ENCODE assay signal across 22 cellular contexts in the genomic region with DNA sequence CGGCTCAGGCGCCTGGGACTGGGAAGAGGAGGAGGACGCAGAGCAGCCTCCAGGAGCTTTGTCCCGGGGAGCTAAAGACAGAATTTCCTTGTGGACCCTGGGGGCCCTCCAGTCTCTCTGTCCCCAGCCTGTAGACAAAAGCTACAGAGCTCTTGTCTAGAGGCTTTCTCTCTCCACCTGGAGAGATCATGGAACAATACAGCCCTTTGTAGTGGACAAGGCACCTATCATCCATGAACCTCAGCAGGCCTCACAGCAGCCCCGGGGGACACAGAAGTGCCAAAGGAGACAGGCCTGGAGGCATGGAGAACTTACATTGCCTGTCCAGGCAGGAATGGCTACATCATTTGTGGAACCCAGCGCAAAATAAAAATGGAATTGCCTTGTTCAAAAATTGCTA. TPM values are rescaled to one million over a fixed set of nuclear protein-coding genes. Genes with fewer than 3 reads are reported as not detected.
DNase-seq lines count a peak whose midpoint lies in the region; ATAC-seq, FAIRE-seq and TF ChIP-seq lines count a peak whose summit lies in the region.
"Had no signal": no experiment of that assay in that cellular context is flagged by ENCODE, and none has a peak within 500 bp of the region (broad histone marks: within the 10 kb centered on the region; RNA-seq: fewer than 3 reads in every experiment).

No MANE protein-coding gene starts in this region.

- H3K27me3 ChIP-seq in HepG2 (ENCODE audit: control insufficient read depth in 1 of 2, insufficient read depth in 2 of 2, low read length in 2 of 2) (peaks cover 2 to 22% of the 10 kb centered on the region in 2 experiments; a peak in 4 of 5 replicates), right lobe of liver (no peaks in the 10 kb centered on the region), osteoblast (ENCODE audit: insufficient read depth, low read length) (peaks cover 6% of the 10 kb centered on the region)

- no peaks in the 10 kb centered on the region for H3K36me3 Mint-ChIP-seq in mesothelial cell of epicardium
- H3K36me3 Mint-ChIP-seq: CD4-positive, CD25-positive, alpha-beta regulatory T cell had no signal

- WGBS in HepG2 (ENCODE audit: low lambda C conversion rate), result 38% methylated on average over 3 of the region's 6 CpGs
- WGBS in right lobe of liver (ENCODE audit: insufficient coverage, low coverage, low lambda C conversion rate, missing lambda C conversion rate), result 100% methylated on average over 1 of the region's 6 CpGs

- peaks cover 72% of the 10 kb centered on the region for H3K4me1 ChIP-seq in HepG2 (ENCODE audit: insufficient read depth, low read length)
- peaks cover 0 to 19% (median 11%) of the 10 kb centered on the region in 4 donors for H3K4me1 ChIP-seq in right lobe of liver
- no peaks in the 10 kb centered on the region for H3K4me1 ChIP-seq in osteoblast (ENCODE audit: insufficient read depth, low read length)
- H3K4me1 ChIP-seq: A549, Caco-2 had no signal

- H3K4me2 ChIP-seq in HepG2 (ENCODE audit: low read depth, low read length), result peak overlapping the region; percentile 37
- no peak overlapping the region for H3K4me2 ChIP-seq in osteoblast (ENCODE audit: insufficient read depth, low read length)
- H3K4me2 ChIP-seq: A549 had no signal

- TF ChIP-seq CTCF in HepG2 (CRISPR knock-in tag; IDR thresholded peaks at IDR 0.05), result no peak
- TF ChIP-seq CTCF in right lobe of liver (IDR thresholded peaks at IDR 0.05), result no peak
- no peak for TF ChIP-seq CTCF in mesothelial cell of epicardium (IDR thresholded peaks at IDR 0.05; ENCODE audit: unreplicated experiment)
- TF ChIP-seq CTCF in osteoblast (IDR thresholded peaks at IDR 0.05; ENCODE audit: extremely low read depth, low read depth, low read length), result no peak

- CTCF ChIA-PET in HepG2 (lab: Yijun Ruan, JAX; ENCODE audit: low intra/inter-chr PET ratio, low total read pairs), result no interaction called here

- no peaks in the 10 kb centered on the region for H4K20me1 ChIP-seq in HepG2 (ENCODE audit: insufficient read depth, low read length)
- H4K20me1 ChIP-seq in osteoblast (ENCODE audit: insufficient read depth, low read length), result no peaks in the 10 kb centered on the region

- H3K9me3 ChIP-seq in HepG2 (ENCODE audit: low read length), result no peaks in the 10 kb centered on the region
- no peaks in the 10 kb centered on the region for H3K9me3 ChIP-seq in right lobe of liver
- no peaks in the 10 kb centered on the region for H3K9me3 ChIP-seq in osteoblast (ENCODE audit: low read depth, low read length)
- H3K9me3 ChIP-seq: A549, Caco-2 had no signal

- peaks cover 37% of the 10 kb centered on the region for H3K4me1 Mint-ChIP-seq in mesothelial cell of epicardium
- H3K4me1 Mint-ChIP-seq: B cell had no signal

- H3K4me3 Mint-ChIP-seq in mesothelial cell of epicardium, result no peak overlapping the region
- H3K4me3 Mint-ChIP-seq: B cell; CD4-positive, CD25-positive, alpha-beta regulatory T cell; HFFc6 had no signal

- H3K79me2 ChIP-seq in HepG2 (ENCODE audit: insufficient read depth, low read length), result no peaks in the 10 kb centered on the region
- no peaks in the 10 kb centered on the region for H3K79me2 ChIP-seq in osteoblast (ENCODE audit: insufficient read depth, low read length)

- TF ChIP-seq RAD21 in HepG2 (CRISPR knock-in tag; IDR thresholded peaks at IDR 0.05), result no peak

- no peaks in the 10 kb centered on the region for H3K27me3 Mint-ChIP-seq in mesothelial cell of epicardium (ENCODE audit: low read depth)

- BruUV-seq in HepG2 (replicated peaks; lab: Mats Ljungman, UMichigan), result no TSS peak

- H3K9me3 Mint-ChIP-seq in mesothelial cell of epicardium, result no peaks in the 10 kb centered on the region
- H3K9me3 Mint-ChIP-seq: CD4-positive, CD25-positive, alpha-beta regulatory T cell; HFFc6 had no signal

- H3K27ac ChIP-seq in HepG2 (ENCODE audit: extremely low read length, insufficient read depth, low read length) (no peak overlapping the region), right lobe of liver (no peak overlapping the region), osteoblast (ENCODE audit: low read depth, low read length) (no peak overlapping the region)
- H3K27ac ChIP-seq: 22Rv1, A549, GM23248 had no signal

- ATAC-seq in HepG2, result peak; percentile 48
- ATAC-seq in right lobe of liver, result no peak
- no peak for ATAC-seq in GM19455 (IDR thresholded peaks at IDR 0.05; ENCODE audit: unreplicated experiment)
- ATAC-seq: A549, HCT116 had no signal

- POLR2A ChIA-PET in HepG2 (lab: Yijun Ruan, JAX), result no interaction called here

- DNase-seq in HepG2 (ENCODE audit: low spot score), result peak; percentile 68
- DNase-seq in right lobe of liver, result no peak
- DNase-seq in mesothelial cell of epicardium (ENCODE audit: low spot score in 2 of 2, unreplicated experiment in 2 of 2), result no peak
- peak; percentile 75 for DNase-seq in osteoblast (ENCODE audit: insufficient read length, low spot score, missing footprints)
- DNase-seq in iPS-NIHi7 (ENCODE audit: extremely low spot score), result no peak
- DNase-seq in retina, result no peak
- DNase-seq: C1 segment of cervical spinal cord; Caco-2; CD4-positive, CD25-positive, alpha-beta regulatory T cell; GM23248; H7; HFFc6; KG1 had no signal

- intact Hi-C loops in HepG2 (cut with micrococcal nuclease; ENCODE audit: unreplicated experiment) (no loop called here), right lobe of liver (cut with DNase I) (no loop called here)

- no peak overlapping the region for H3K9ac ChIP-seq in HepG2 (ENCODE audit: insufficient read depth, low read depth, low read length)
- H3K9ac ChIP-seq: GM23248 had no signal

- TF ChIP-seq POLR2A in HepG2 (IDR thresholded peaks at IDR 0.05; ENCODE audit: insufficient read depth in 1 of 2, low read depth in 2 of 2, low read length in 2 of 2), result no peak
- no peak for TF ChIP-seq POLR2A in right lobe of liver (IDR thresholded peaks at IDR 0.05)

- H3K27ac Mint-ChIP-seq in mesothelial cell of epicardium, result peak overlapping the region; percentile 3
- H3K27ac Mint-ChIP-seq: B cell; CD4-positive, CD25-positive, alpha-beta regulatory T cell; HFFc6 had no signal

- TF ChIP-seq EP300 in HepG2 (IDR thresholded peaks at IDR 0.05; ENCODE audit: low read depth in 2 of 2, low read length in 2 of 2) (no peak), HepG2 (CRISPR knock-in tag; IDR thresholded peaks at IDR 0.05; ENCODE audit: borderline replicate concordance) (no peak)

- H3K36me3 ChIP-seq in HepG2 (replicated peaks in 1 of 2; ENCODE audit: control insufficient read depth in 1 of 2, insufficient read depth in 2 of 2, low read length in 2 of 2) (no peaks in the 10 kb centered on the region), right lobe of liver (no peaks in the 10 kb centered on the region), osteoblast (ENCODE audit: insufficient read depth, low read length) (no peaks in the 10 kb centered on the region)

- in situ Hi-C loops in HepG2 (cut with HindIII; ENCODE audit: extremely low pct_ligation_motif_present, low pct_unique_long_range_greater_than_20kb), result no loop called here

- no peak overlapping the region for H2AFZ ChIP-seq in HepG2 (ENCODE audit: low read length)
- H2AFZ ChIP-seq in osteoblast (ENCODE audit: low read length), result no peak overlapping the region
- H2AFZ ChIP-seq: GM23248 had no signal

- H3K4me3 ChIP-seq in HepG2 (replicated peaks in 1 of 3; ENCODE audit: insufficient read depth in 1 of 3, low read depth in 2 of 3, low read length in 3 of 3) (no peak overlapping the region), right lobe of liver (no peak overlapping the region), osteoblast (ENCODE audit: insufficient read depth, low read length) (no peak overlapping the region)
- H3K4me3 ChIP-seq: A549, GM23248 had no signal

- peak; percentile 77 for FAIRE-seq in HepG2 (lab: Jason Lieb, UNC)
- FAIRE-seq: A549, D721Med, G401.6, GM12891, GM19239 had no signal

TF ChIP-seq in HepG2, 621 proteins besides CTCF, POLR2A, EP300 and RAD21 (continues in another document):
- TF ChIP-seq ZFX (CRISPR knock-in tag; IDR thresholded peaks at IDR 0.05; ENCODE audit: low read depth) (peak; percentile 32; the same call in 1 of the 2 replicates), CENPT (CRISPR knock-in tag; IDR thresholded peaks at IDR 0.05; ENCODE audit: low read depth) (no peak)

RNA-seq across cellular contexts. Expression of a gene that starts 55.7 kb away (rescaled TPM):
- 34.1 and 38.1 TPM in 2 replicates for total RNA-seq in HepG2 (2016; rRNA removed; fragmentation: Illumina TruSeq; extraction: Trizol)
- total RNA-seq in HepG2 (2016; cell fraction: cytosol; rRNA removed; fragmentation: Illumina TruSeq; extraction: Trizol; ENCODE audit: low read depth), result 6.3 and 6.6 TPM in 2 replicates
- total RNA-seq in HepG2 (2016; cell fraction: insoluble cytoplasmic fraction; rRNA removed; fragmentation: Illumina TruSeq; extraction: Trizol), result 28.8 and 39.8 TPM in 2 replicates
- 16.2 and 19.8 TPM in 2 replicates for total RNA-seq in HepG2 (2016; cell fraction: membrane; rRNA removed; fragmentation: Illumina TruSeq; extraction: Trizol)
- total RNA-seq in HepG2 (2016; cell fraction: nucleus; rRNA removed; fragmentation: Illumina TruSeq; extraction: Trizol), result 17.4 and 21.4 TPM in 2 replicates
- polyA plus RNA-seq in HepG2 (2011; rRNA removed), result 11.9 and 16.9 TPM in 2 replicates
- 9.1 and 12.7 TPM in 2 replicates for polyA plus RNA-seq in HepG2 (2011; cell fraction: cytosol; rRNA removed)
- polyA plus RNA-seq in HepG2 (2011; cell fraction: nucleus; rRNA removed), result 19.9 and 21.7 TPM in 2 replicates
- 16.6 and 24.0 TPM in 2 replicates for polyA plus RNA-seq in HepG2 (2012)
- 3.3 and 3.4 TPM in 2 replicates for polyA plus RNA-seq in HepG2 (2016; cell fraction: cytosol; fragmentation: Illumina TruSeq; extraction: Trizol; ENCODE audit: low read depth)
- 31.2 and 38.2 TPM in 2 replicates for polyA plus RNA-seq in HepG2 (2016; cell fraction: insoluble cytoplasmic fraction; fragmentation: Illumina TruSeq; extraction: Trizol; ENCODE audit: low read depth)
- polyA plus RNA-seq in HepG2 (2016; cell fraction: membrane; fragmentation: Illumina TruSeq; extraction: Trizol; ENCODE audit: low read depth), result 9.6 and 9.7 TPM in 2 replicates
- polyA plus RNA-seq in HepG2 (2016; cell fraction: nucleus; fragmentation: Illumina TruSeq; extraction: Trizol; ENCODE audit: insufficient read depth, low read depth), result 32.8 and 35.2 TPM in 2 replicates
- 43.9 and 71.0 TPM in 2 replicates for polyA minus RNA-seq in HepG2 (2011; rRNA and poly(A)+ RNA removed; ENCODE audit: low replicate concordance)
- 11.3 and 11.7 TPM in 2 replicates for polyA minus RNA-seq in HepG2 (2011; cell fraction: cytosol; rRNA and poly(A)+ RNA removed)
- 6.5 and 7.7 TPM in 2 replicates for polyA minus RNA-seq in HepG2 (2011; cell fraction: nucleus; rRNA and poly(A)+ RNA removed)
- total RNA-seq in right lobe of liver, result 10 to 100 TPM; 18.6 to 43.5 (median 24.4) TPM
- 41.3 to 43.5 TPM (median 42.7 TPM) in 3 replicates for total RNA-seq in mesothelial cell of epicardium
- total RNA-seq in osteoblast, result 29.0 and 29.2 TPM in 2 replicates

Comparison
In these comparisons a context has a peak if more than half of its experiments do, and no peak if none do; other contexts are left out.
1. DNase-seq: peak in HepG2 (single experiment) and osteoblast (single experiment); none in right lobe of liver (0 of 3), mesothelial cell of epicardium (0 of 2), iPS-NIHi7 (single experiment) and retina (single experiment).